Comparison of ENCODE assay signal across 8 cellular contexts in genomic region chr12:53205747-53206146, GRCh38. TPM values are rescaled to one million over a fixed set of nuclear protein-coding genes. Genes with fewer than 3 reads are reported as not detected.
A peak's percentile ranks its signal among the peaks of the same experiment; 100 is the strongest.
DNase-seq lines count a peak whose midpoint lies in the region; ATAC-seq and TF ChIP-seq lines count a peak whose summit lies in the region.

No MANE protein-coding gene starts in this region.

- H2AFZ ChIP-seq in Loucy (ENCODE audit: low read length): no peak overlapping the region

- H3K4me2 ChIP-seq in Loucy (ENCODE audit: low read depth, low read length, poor library complexity, severe bottlenecking): no peak overlapping the region

- TF ChIP-seq CTCF in GM12864 (IDR thresholded peaks at IDR 0.05; ENCODE audit: low read depth, low read length, missing control alignments) (no peak), Loucy (conservative IDR thresholded peaks at IDR 0.05; ENCODE audit: low read length) (no peak), tibial nerve (IDR thresholded peaks at IDR 0.05) (no peak)

- peak overlapping the region in 3 of 4 donors; percentile 51 to 64 (median 64) for H3K27ac ChIP-seq in tibial nerve

- TF ChIP-seq POLR2A in tibial nerve (IDR thresholded peaks at IDR 0.05): no peak

- no peaks in the 10 kb centered on the region for H3K9me3 ChIP-seq in Loucy (ENCODE audit: insufficient read depth, low read depth, low read length)
- H3K9me3 ChIP-seq in tibial nerve: no peaks in the 10 kb centered on the region

- peak overlapping the region; percentile 75 for H3K4me3 ChIP-seq in GM12864 (ENCODE audit: low read depth, low read length)
- no peak overlapping the region for H3K4me3 ChIP-seq in Loucy (ENCODE audit: low read length, poor library complexity, severe bottlenecking)
- H3K4me3 ChIP-seq in tibial nerve: peak overlapping the region in 1 of 4 donors; percentile 26

- no peaks in the 10 kb centered on the region for H3K27me3 ChIP-seq in Loucy (ENCODE audit: insufficient read depth, low read length, poor library complexity, severe bottlenecking)
- no peaks in the 10 kb centered on the region for H3K27me3 ChIP-seq in tibial nerve

- no peaks in the 10 kb centered on the region for H3K79me2 ChIP-seq in Loucy (ENCODE audit: insufficient read depth, low read length)

- H4K20me1 ChIP-seq in Loucy (ENCODE audit: insufficient read depth, low read length, poor library complexity, severe bottlenecking): no peaks in the 10 kb centered on the region

- no peaks in the 10 kb centered on the region for H3F3A ChIP-seq in Loucy (ENCODE audit: low read depth)

- no peak for TF ChIP-seq EP300 in tibial nerve (IDR thresholded peaks at IDR 0.05)

- intact Hi-C loops in head of caudate nucleus (cut with DNase I): no loop called here

- 35 to 44% methylated on average over 7 of the region's 7 CpGs for WGBS in tibial nerve, 2 donors

- DNase-seq in GM12864 (ENCODE audit: low read depth): peak; percentile 92
- DNase-seq in activated T-cell treated with anti-CD3 and anti-CD28 coated beads, Interleukin-2, amount 50 U/mL, for 1 hour: peak; percentile 61
- peak; percentile 49 for DNase-seq in kidney glomerular epithelial cell (lab: John Stamatoyannopoulos, UW)
- peak in 1 of 2 donors; percentile 46 for DNase-seq in tibial nerve (ENCODE audit: low spot score in 2 of 2)
- DNase-seq in head of caudate nucleus: no peak
- no peak for DNase-seq in NCI-H2107 treated with DMSO at 0.1 percent for 48 hours (lab: John Stamatoyannopoulos, UW; ENCODE audit: unreplicated experiment)

- peak overlapping the region; percentile 5 for H3K9ac ChIP-seq in Loucy (ENCODE audit: low read depth, low read length, poor library complexity, severe bottlenecking)

- H3K36me3 ChIP-seq in Loucy (ENCODE audit: insufficient read depth, low read length) (no peaks in the 10 kb centered on the region), tibial nerve (peaks cover 0 to 17% (median 0%) of the 10 kb centered on the region in 3 donors)

- H3K9me2 ChIP-seq in Loucy (replicated peaks; ENCODE audit: low read depth, low read length): no peaks in the 10 kb centered on the region

- peaks cover 38% of the 10 kb centered on the region for H3K4me1 ChIP-seq in Loucy (ENCODE audit: insufficient read depth, low read length, poor library complexity, severe bottlenecking)
- H3K4me1 ChIP-seq in tibial nerve: peaks cover 0 to 39% (median 18%) of the 10 kb centered on the region in 4 donors

- ATAC-seq in GM21786 (IDR thresholded peaks at IDR 0.05; ENCODE audit: unreplicated experiment): peak; percentile 53

RNA-seq across cellular contexts. Expression of gene ITGB7, which starts 1.3 kb away (rescaled TPM):
- total RNA-seq in tibial nerve: 10 to 100 TPM in 2 of 4 donors, 1 to 10 TPM in 2; 3.6 to 15.1 (median 8.9) TPM

RNA-seq across cellular contexts. Expression of gene CSAD, which starts 25.0 kb away (rescaled TPM):
- 10 to 100 TPM; 52.4 to 90.6 (median 78.7) TPM for total RNA-seq in tibial nerve

RNA-seq across cellular contexts. Expression of gene ZNF740, which starts 25.2 kb away (rescaled TPM):
- total RNA-seq in tibial nerve: 10 to 100 TPM; 10.2 to 67.7 (median 22.7) TPM

RNA-seq across cellular contexts. Expression of gene RARG, which starts 26.3 kb away (rescaled TPM):
- total RNA-seq in tibial nerve: 10 to 100 TPM; 28.0 to 32.3 (median 31.4) TPM

Comparison
In these comparisons a context has a peak if more than half of its experiments do, and no peak if none do; other contexts are left out.
1. DNase-seq: peak in GM12864 (single experiment), activated T-cell treated with anti-CD3 and anti-CD28 coated beads, Interleukin-2, amount 50 U/mL, for 1 hour (single experiment) and kidney glomerular epithelial cell (single experiment); none in head of caudate nucleus (0 of 42) and NCI-H2107 treated with DMSO at 0.1 percent for 48 hours (single experiment).